ENCODE assay signal across 2 cellular contexts in genomic region chr2:223558970-223559369, GRCh38.
TF ChIP-seq lines count a peak whose summit lies in the region.

No MANE protein-coding gene starts in this region.

TF ChIP-seq in A549, 52 proteins besides CTCF, POLR2A, EP300 and RAD21:
- TF ChIP-seq USF2 (IDR thresholded peaks at IDR 0.05) (no peak), REST (IDR thresholded peaks at IDR 0.05) (no peak), RARB (CRISPR knock-in tag; IDR thresholded peaks at IDR 0.05) (no peak), KDM5A (IDR thresholded peaks at IDR 0.05) (no peak), JUN (IDR thresholded peaks at IDR 0.05) (no peak), TFCP2L1 (CRISPR knock-in tag; IDR thresholded peaks at IDR 0.05) (no peak)
TF ChIP-seq in A549: peak in this region for 0.

TF ChIP-seq in HCT116, 20 proteins besides CTCF, POLR2A, EP300 and RAD21:
- TF ChIP-seq ATF3 (IDR thresholded peaks at IDR 0.05) (no peak), SP1 (IDR thresholded peaks at IDR 0.05; ENCODE audit: low read depth) (peak; percentile 15; the same call in 1 of the 2 replicates)
